ENCODE assay signal across 1 cellular context in genomic region chr5:149130932-149131273, GRCh38.
TF ChIP-seq lines count a peak whose summit lies in the region.

No MANE protein-coding gene starts in this region.

TF ChIP-seq in H1, 55 proteins besides CTCF, POLR2A, EP300 and RAD21:
- TF ChIP-seq CTBP2 (IDR thresholded peaks at IDR 0.05; ENCODE audit: borderline replicate concordance, insufficient read depth, insufficient read length, low read length) (no peak), MAFK (IDR thresholded peaks at IDR 0.05; ENCODE audit: low read depth, low read length) (peak; percentile 69; the same call in 1 of the 2 replicates)
